In the genomic region with DNA sequence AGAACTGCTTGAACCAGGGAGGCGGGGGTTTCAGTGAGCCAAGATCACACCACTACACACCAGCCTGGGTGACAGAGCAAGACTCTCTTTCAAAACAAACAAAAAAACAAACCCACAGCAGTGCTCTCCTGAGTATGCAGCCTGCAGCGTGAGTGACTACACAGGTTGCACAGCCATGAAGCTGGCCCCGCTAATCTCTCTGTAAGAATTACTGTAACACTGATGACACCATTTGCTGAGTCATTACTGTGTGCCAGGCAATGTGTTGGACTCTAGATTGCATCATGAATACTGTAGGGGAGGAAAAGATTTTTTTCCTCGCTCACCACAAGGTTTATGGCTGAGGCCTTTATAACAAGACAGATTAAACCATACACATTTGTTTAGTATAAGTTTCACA, we compare ENCODE assay signal across 17 cellular contexts.
DNase-seq lines count a peak whose midpoint lies in the region; ATAC-seq and TF ChIP-seq lines count a peak whose summit lies in the region.
"Had no signal": no experiment of that assay in that cellular context is flagged by ENCODE, and none has a peak within 500 bp of the region (broad histone marks: within the 10 kb centered on the region; RNA-seq: fewer than 3 reads in every experiment).

No MANE protein-coding gene starts in this region.

- H3K27ac ChIP-seq in left lung: no peak overlapping the region
- H3K27ac ChIP-seq: hepatocyte, vagina had no signal

- no peaks in the 10 kb centered on the region for H3K9me3 ChIP-seq in left lung
- H3K9me3 ChIP-seq: vagina had no signal

- no peaks in the 10 kb centered on the region for H3K36me3 Mint-ChIP-seq in activated naive CD4-positive, alpha-beta T cell treated with anti-CD3 and anti-CD28 coated beads for 36 hours (ENCODE audit: low read depth)
- no peaks in the 10 kb centered on the region for H3K36me3 Mint-ChIP-seq in activated naive CD4-positive, alpha-beta T cell treated with anti-CD3 and anti-CD28 coated beads, Interleukin-2, amount 10 ng/mL, durations not matched to agents 7 days and 5 days
- H3K36me3 Mint-ChIP-seq: IgD-negative memory B cell had no signal

- TF ChIP-seq CTCF in choroid plexus epithelial cell (conservative IDR thresholded peaks at IDR 0.05; ENCODE audit: low read depth, low read length) (no peak), left lung (IDR thresholded peaks at IDR 0.05) (no peak)

- H3K4me3 Mint-ChIP-seq in activated naive CD4-positive, alpha-beta T cell treated with anti-CD3 and anti-CD28 coated beads for 36 hours: no peak overlapping the region
- H3K4me3 Mint-ChIP-seq in activated naive CD4-positive, alpha-beta T cell treated with anti-CD3 and anti-CD28 coated beads, Interleukin-2, amount 10 ng/mL, durations not matched to agents 7 days and 5 days: no peak overlapping the region
- H3K4me3 Mint-ChIP-seq: IgD-negative memory B cell had no signal

- H3K27me3 Mint-ChIP-seq in activated naive CD4-positive, alpha-beta T cell treated with anti-CD3 and anti-CD28 coated beads for 36 hours (ENCODE audit: low read depth): peaks cover 15% of the 10 kb centered on the region
- H3K27me3 Mint-ChIP-seq in activated naive CD4-positive, alpha-beta T cell treated with anti-CD3 and anti-CD28 coated beads, Interleukin-2, amount 10 ng/mL, durations not matched to agents 7 days and 5 days: peaks cover 11% of the 10 kb centered on the region

- H3K9me3 Mint-ChIP-seq in activated naive CD4-positive, alpha-beta T cell treated with anti-CD3 and anti-CD28 coated beads for 36 hours: no peaks in the 10 kb centered on the region
- H3K9me3 Mint-ChIP-seq in activated naive CD4-positive, alpha-beta T cell treated with anti-CD3 and anti-CD28 coated beads, Interleukin-2, amount 10 ng/mL, durations not matched to agents 7 days and 5 days: no peaks in the 10 kb centered on the region

- CTCF ChIA-PET in activated naive CD4-positive, alpha-beta T cell treated with anti-CD3 and anti-CD28 coated beads for 36 hours (lab: Charles Lee): no interaction called here
- CTCF ChIA-PET in activated naive CD4-positive, alpha-beta T cell treated with anti-CD3 and anti-CD28 coated beads, Interleukin-2, amount 10 ng/mL, durations not matched to agents 7 days and 5 days (lab: Charles Lee): interaction anchor here (0.6 kb wide), 1 partner anchor 1024 kb away, joined by 3 read pairs; no protein-coding TSS in a partner anchor

- peaks cover 0 to 5% of the 10 kb centered on the region in 2 donors for H3K4me1 ChIP-seq in left lung
- H3K4me1 ChIP-seq: vagina had no signal

- H3K4me3 ChIP-seq in choroid plexus epithelial cell (ENCODE audit: low read depth, low read length) (no peak overlapping the region), left lung (no peak overlapping the region)
- H3K4me3 ChIP-seq: hepatocyte, lung, vagina had no signal

- peak; percentile 63 for DNase-seq in activated naive CD4-positive, alpha-beta T cell treated with anti-CD3 and anti-CD28 coated beads for 36 hours
- DNase-seq in activated naive CD4-positive, alpha-beta T cell treated with anti-CD3 and anti-CD28 coated beads, Interleukin-2, amount 10 ng/mL, durations not matched to agents 7 days and 5 days: no peak
- DNase-seq in NOMO-1 treated with DMSO at 0.1 percent for 48 hours (lab: John Stamatoyannopoulos, UW; ENCODE audit: unreplicated experiment) (peak; percentile 70), choroid plexus epithelial cell (ENCODE audit: low read depth) (peak; percentile 35), Right ventricle myocardium inferior (ENCODE audit: missing footprints) (no peak), left lung (no peak), AG08395 (ENCODE audit: low spot score) (no peak)
- DNase-seq in stimulated activated naive CD8-positive, alpha-beta T cell treated with anti-CD3 and anti-CD28 coated beads, Interleukin-15, Interleukin-2, amounts not matched to agents 100 U/mL and 50 U/mL, for 24 hours: no peak
- DNase-seq: effector CD8-positive, alpha-beta T cell; NCI-H2081; occipital lobe; stimulated activated CD8-positive, alpha-beta memory T cell treated with anti-CD3 and anti-CD28 coated beads, Interleukin-4, amount 100 ng/mL, for 48 hours had no signal

- no peaks in the 10 kb centered on the region for H3K36me3 ChIP-seq in left lung
- H3K36me3 ChIP-seq: vagina had no signal

- ATAC-seq in stimulated activated naive CD8-positive, alpha-beta T cell treated with anti-CD3 and anti-CD28 coated beads, Interleukin-15, Interleukin-2, amounts not matched to agents 100 U/mL and 50 U/mL, for 24 hours: peak; percentile 59
- no peak for ATAC-seq in Right ventricle myocardium inferior
- no peak for ATAC-seq in left lung
- ATAC-seq: Panc1 had no signal

- intact Hi-C loops in activated naive CD4-positive, alpha-beta T cell treated with anti-CD3 and anti-CD28 coated beads for 36 hours (cut with micrococcal nuclease): loop anchor here (5.0 kb wide), 1 partner anchor 89 kb away; no protein-coding TSS in a partner anchor
- intact Hi-C loops in Right ventricle myocardium inferior (cut with DNase I): no loop called here
- intact Hi-C loops in left lung (cut with DNase I): no loop called here

- H3K4me1 Mint-ChIP-seq in activated naive CD4-positive, alpha-beta T cell treated with anti-CD3 and anti-CD28 coated beads for 36 hours (ENCODE audit: low read depth): no peaks in the 10 kb centered on the region
- H3K4me1 Mint-ChIP-seq in activated naive CD4-positive, alpha-beta T cell treated with anti-CD3 and anti-CD28 coated beads, Interleukin-2, amount 10 ng/mL, durations not matched to agents 7 days and 5 days: peaks cover 3% of the 10 kb centered on the region

- no peaks in the 10 kb centered on the region for H3K27me3 ChIP-seq in left lung
- H3K27me3 ChIP-seq: hepatocyte, vagina had no signal

- no peak overlapping the region for H3K27ac Mint-ChIP-seq in activated naive CD4-positive, alpha-beta T cell treated with anti-CD3 and anti-CD28 coated beads for 36 hours
- no peak overlapping the region for H3K27ac Mint-ChIP-seq in activated naive CD4-positive, alpha-beta T cell treated with anti-CD3 and anti-CD28 coated beads, Interleukin-2, amount 10 ng/mL, durations not matched to agents 7 days and 5 days
- H3K27ac Mint-ChIP-seq: IgD-negative memory B cell had no signal

Comparison
In these comparisons a context has a peak if more than half of its experiments do, and no peak if none do; other contexts are left out.
1. DNase-seq: peak in activated naive CD4-positive, alpha-beta T cell treated with anti-CD3 and anti-CD28 coated beads for 36 hours (single experiment), NOMO-1 treated with DMSO at 0.1 percent for 48 hours (single experiment) and choroid plexus epithelial cell (single experiment); none in activated naive CD4-positive, alpha-beta T cell treated with anti-CD3 and anti-CD28 coated beads, Interleukin-2, amount 10 ng/mL, durations not matched to agents 7 days and 5 days (single experiment), stimulated activated naive CD8-positive, alpha-beta T cell treated with anti-CD3 and anti-CD28 coated beads, Interleukin-15, Interleukin-2, amounts not matched to agents 100 U/mL and 50 U/mL, for 24 hours (single experiment), Right ventricle myocardium inferior (single experiment), left lung (0 of 2) and AG08395 (single experiment).